Comparison of ENCODE assay signal across 8 cellular contexts in the genomic region with DNA sequence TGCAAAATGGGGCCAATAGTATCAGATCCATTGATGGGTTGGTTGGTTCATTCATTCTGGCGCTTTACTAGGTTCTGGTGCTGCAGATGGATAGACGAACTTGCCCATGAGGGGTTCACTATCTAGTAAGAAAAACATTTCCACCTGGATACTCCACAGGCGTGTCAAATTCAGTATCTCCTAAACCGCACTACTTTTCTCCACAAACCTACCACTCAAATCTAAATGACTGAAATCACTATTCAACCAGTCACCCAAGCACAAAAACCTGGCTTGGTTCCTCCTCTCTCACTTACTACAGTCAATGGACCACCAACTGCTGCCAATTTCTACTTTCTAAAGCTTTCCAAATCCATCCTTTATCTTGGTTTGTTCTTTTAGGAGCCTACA. TPM values are rescaled to one million over a fixed set of nuclear protein-coding genes. Genes with fewer than 3 reads are reported as not detected.
DNase-seq lines count a peak whose midpoint lies in the region; ATAC-seq and TF ChIP-seq lines count a peak whose summit lies in the region.

No MANE protein-coding gene starts in this region.

- H3K9ac ChIP-seq in NT2/D1 (ENCODE audit: insufficient read length, low read depth) = peak overlapping the region; percentile 86
- peak overlapping the region; percentile 97 for H3K9ac ChIP-seq in trophoblast cell (ENCODE audit: low read length)

- peaks cover 52% of the 10 kb centered on the region for H3K36me3 Mint-ChIP-seq in activated T-cell treated with anti-CD3 and anti-CD28 coated beads, Interleukin-2, amount 50 U/mL, for 24 hours (ENCODE audit: low read depth)
- peaks cover 4% of the 10 kb centered on the region for H3K36me3 Mint-ChIP-seq in endothelial cell (ENCODE audit: low read depth, unreplicated experiment)

- H4K12ac ChIP-seq in trophoblast cell (ENCODE audit: low read depth, low read length) = peak overlapping the region; percentile 93

- WGBS in trophoblast cell (ENCODE audit: extremely low coverage, insufficient coverage, insufficient read length) = no CpG with 5 or more reads among the region's 4 CpGs

- peak overlapping the region; percentile 85 for H3K27ac Mint-ChIP-seq in activated T-cell treated with anti-CD3 and anti-CD28 coated beads, Interleukin-2, amount 50 U/mL, for 24 hours
- H3K27ac Mint-ChIP-seq in endothelial cell (ENCODE audit: unreplicated experiment) = peak overlapping the region; percentile 11

- H3K27me3 ChIP-seq in NT2/D1 (ENCODE audit: insufficient read depth, insufficient read length) (no peaks in the 10 kb centered on the region), trophoblast cell (ENCODE audit: insufficient read depth, low read length) (no peaks in the 10 kb centered on the region)

- H3K14ac ChIP-seq in trophoblast cell (ENCODE audit: low read length) = peak overlapping the region; percentile 69

- H3K4me3 Mint-ChIP-seq in activated T-cell treated with anti-CD3 and anti-CD28 coated beads, Interleukin-2, amount 50 U/mL, for 24 hours = peak overlapping the region; percentile 88
- H3K4me3 Mint-ChIP-seq in endothelial cell (ENCODE audit: unreplicated experiment) = peak overlapping the region; percentile 91

- H3K79me1 ChIP-seq in trophoblast cell (ENCODE audit: low read length) = peaks cover 5% of the 10 kb centered on the region

- H3K9me3 ChIP-seq in NT2/D1 (ENCODE audit: insufficient read depth, low read length) (no peaks in the 10 kb centered on the region), trophoblast cell (ENCODE audit: insufficient read depth, low read depth, low read length) (no peaks in the 10 kb centered on the region)

- no peak for TF ChIP-seq CTCF in endothelial cell (IDR thresholded peaks at IDR 0.05; ENCODE audit: unreplicated experiment)

- H3K4me3 ChIP-seq in NT2/D1 (ENCODE audit: insufficient read length, low read depth) = peak overlapping the region; percentile 92
- peak overlapping the region; percentile 86 for H3K4me3 ChIP-seq in trophoblast cell (ENCODE audit: low read depth, low read length)

- no peaks in the 10 kb centered on the region for H3K4me1 ChIP-seq in NT2/D1 (ENCODE audit: insufficient read depth, insufficient read length)
- H3K4me1 ChIP-seq in trophoblast cell (ENCODE audit: control insufficient read depth in 1 of 2, insufficient read depth in 2 of 2, low read length in 2 of 2) = peaks cover 5% of the 10 kb centered on the region in 2 experiments

- no peak overlapping the region for H3K18ac ChIP-seq in trophoblast cell (ENCODE audit: low read length)

- H2BK5ac ChIP-seq in trophoblast cell (ENCODE audit: low read depth, low read length, poor library complexity) = no peak overlapping the region

- peaks cover 20% of the 10 kb centered on the region for H3K36me3 ChIP-seq in NT2/D1 (ENCODE audit: insufficient read depth, insufficient read length, low read length)
- H3K36me3 ChIP-seq in trophoblast cell (ENCODE audit: control insufficient read depth in 1 of 2, insufficient read depth in 2 of 2, low read length in 2 of 2) = peaks cover 5% of the 10 kb centered on the region in 2 experiments

- ATAC-seq in left lobe of liver = no peak

- peak overlapping the region; percentile 97 for H4K8ac ChIP-seq in trophoblast cell (ENCODE audit: low read depth, low read length)

- peaks cover 55% of the 10 kb centered on the region for H3K4me1 Mint-ChIP-seq in activated T-cell treated with anti-CD3 and anti-CD28 coated beads, Interleukin-2, amount 50 U/mL, for 24 hours (ENCODE audit: low read depth)
- H3K4me1 Mint-ChIP-seq in endothelial cell (ENCODE audit: unreplicated experiment) = peaks cover 19% of the 10 kb centered on the region

- no peak for DNase-seq in activated T-cell treated with anti-CD3 and anti-CD28 coated beads, Interleukin-2, amount 50 U/mL, for 24 hours
- DNase-seq in activated T-cell treated with anti-CD3 and anti-CD28 coated beads, Interleukin-2, amount 50 U/mL, for 1 hour = no peak
- no peak for DNase-seq in NT2/D1 (ENCODE audit: low read depth, low spot score)
- no peak for DNase-seq in endothelial cell (ENCODE audit: low spot score)
- no peak for DNase-seq in trophoblast cell
- DNase-seq in left lobe of liver (ENCODE audit: low spot score) = no peak
- DNase-seq in cortex of kidney (lab: John Stamatoyannopoulos, UW) = no peak
- DNase-seq in activated CD8-positive, alpha-beta memory T cell treated with anti-CD3 and anti-CD28 coated beads, Interleukin-2, amount 50 U/mL, for 4 hours = no peak

- H3K79me2 ChIP-seq in trophoblast cell (ENCODE audit: control insufficient read depth, insufficient read depth, low read length, poor library complexity) = peaks cover 3% of the 10 kb centered on the region

- peak overlapping the region; percentile 95 for H3K4me2 ChIP-seq in trophoblast cell (ENCODE audit: low read length)

- peak overlapping the region; percentile 82 for H4K91ac ChIP-seq in trophoblast cell (ENCODE audit: low read depth, low read length)

- H2BK120ac ChIP-seq in trophoblast cell (ENCODE audit: insufficient read depth, low read length, poor library complexity) = peak overlapping the region; percentile 35

- H3K23ac ChIP-seq in trophoblast cell (ENCODE audit: low read length) = no peak overlapping the region

- no peaks in the 10 kb centered on the region for H3K27me3 Mint-ChIP-seq in activated T-cell treated with anti-CD3 and anti-CD28 coated beads, Interleukin-2, amount 50 U/mL, for 24 hours
- H3K27me3 Mint-ChIP-seq in endothelial cell (ENCODE audit: unreplicated experiment) = peaks cover 4% of the 10 kb centered on the region

- H2AFZ ChIP-seq in trophoblast cell (ENCODE audit: insufficient read depth, low read length, poor library complexity) = peak overlapping the region; percentile 77

- no peak overlapping the region for H3K27ac ChIP-seq in trophoblast cell (ENCODE audit: low read depth, low read length)

- no peak overlapping the region for H3K4ac ChIP-seq in trophoblast cell (ENCODE audit: low read depth, low read length)

- no peak overlapping the region for H2BK12ac ChIP-seq in trophoblast cell (ENCODE audit: low read length)

- H2AK5ac ChIP-seq in trophoblast cell (ENCODE audit: low read length) = peak overlapping the region; percentile 70

- no peaks in the 10 kb centered on the region for H3K9me3 Mint-ChIP-seq in activated T-cell treated with anti-CD3 and anti-CD28 coated beads, Interleukin-2, amount 50 U/mL, for 24 hours
- H3K9me3 Mint-ChIP-seq in endothelial cell (ENCODE audit: unreplicated experiment) = no peaks in the 10 kb centered on the region

RNA-seq across cellular contexts. Expression of gene AGK, which starts 0.6 kb away (rescaled TPM):
- 32.0 TPM for total RNA-seq in endothelial cell (ENCODE audit: unreplicated experiment)
- 20.9 and 21.1 TPM in 2 replicates for polyA plus RNA-seq in trophoblast cell (2013)
- 8.7 TPM for total RNA-seq in left lobe of liver
